24 cellular contexts compared by ENCODE assay signal in genomic region chr2:15829985-15830384, GRCh38.
"Had no signal": no experiment of that assay in that cellular context is flagged by ENCODE, and none has a peak within 500 bp of the region (broad histone marks: within the 10 kb centered on the region; RNA-seq: fewer than 3 reads in every experiment).

No MANE protein-coding gene starts in this region.

- H3K4me1 ChIP-seq: colonic mucosa, esophagus muscularis mucosa, foreskin keratinocyte, gastrocnemius medialis, gastroesophageal sphincter had no signal

- DNase-seq: colonic mucosa; cortex of kidney; dermis blood vessel endothelial cell; dorsolateral prefrontal cortex; effector CD4-positive, alpha-beta T cell; effector CD8-positive, alpha-beta T cell; effector memory CD4-positive, alpha-beta T cell; effector memory CD8-positive, alpha-beta T cell; endodermal cell; erythroblast; esophagus squamous epithelium; foreskin fibroblast; foreskin keratinocyte; foreskin melanocyte; gastrocnemius medialis; glutamatergic neuron; head of caudate nucleus; heart left ventricle; heart right ventricle had no signal

- ATAC-seq: effector memory CD8-positive, alpha-beta T cell; esophagus mucosa; foreskin keratinocyte; gastrocnemius medialis; gastroesophageal sphincter; heart left ventricle; heart right ventricle had no signal

- H3K9me3 ChIP-seq: colonic mucosa, esophagus muscularis mucosa, esophagus squamous epithelium, gastrocnemius medialis, heart left ventricle, heart right ventricle had no signal

- H3K27ac ChIP-seq: colonic mucosa, coronary artery, dorsolateral prefrontal cortex, epithelial cell of prostate, esophagus muscularis mucosa, esophagus squamous epithelium, foreskin keratinocyte, gastrocnemius medialis, gastroesophageal sphincter, heart left ventricle, heart right ventricle had no signal

- H3K27me3 ChIP-seq: colonic mucosa, esophagus muscularis mucosa, esophagus squamous epithelium, foreskin keratinocyte, gastrocnemius medialis, gastroesophageal sphincter, heart left ventricle had no signal

- H3K36me3 ChIP-seq: colonic mucosa, esophagus muscularis mucosa, esophagus squamous epithelium, gastrocnemius medialis, gastroesophageal sphincter, heart left ventricle, heart right ventricle had no signal

- H3K4me3 ChIP-seq: colonic mucosa, coronary artery, dorsolateral prefrontal cortex, esophagus muscularis mucosa, esophagus squamous epithelium, gastrocnemius medialis, gastroesophageal sphincter, heart left ventricle, heart right ventricle had no signal
